ENCODE assay signal across 8 cellular contexts in genomic region chr7:151351967-151352366, GRCh38.
A peak's percentile ranks its signal among the peaks of the same experiment; 100 is the strongest.
DNase-seq lines count a peak whose midpoint lies in the region; ATAC-seq lines count a peak whose summit lies in the region.

No MANE protein-coding gene starts in this region.

- peak; percentile 28 for ATAC-seq in GM21619 (IDR thresholded peaks at IDR 0.05; ENCODE audit: unreplicated experiment)
- peak; percentile 48 for ATAC-seq in activated naive CD8-positive, alpha-beta T cell treated with anti-CD3 and anti-CD28 coated beads, Interleukin-2, amount 50 U/mL, for 24 hours
- peak; percentile 54 for ATAC-seq in stimulated activated memory B cell treated with anti-CD40 and anti-IgM and Interleukin-4, amounts not matched to agents 10 μg/mL and 1 μg/mL and 100 μg/mL, for 72 hours

- H3K36me3 Mint-ChIP-seq in activated naive CD8-positive, alpha-beta T cell treated with anti-CD3 and anti-CD28 coated beads, Interleukin-2, amount 50 U/mL, for 24 hours (ENCODE audit: low read depth): peaks cover 35% of the 10 kb centered on the region
- H3K36me3 Mint-ChIP-seq in stimulated activated memory B cell treated with anti-CD40 and anti-IgM and Interleukin-4, amounts not matched to agents 10 μg/mL and 1 μg/mL and 100 μg/mL, for 72 hours: peaks cover 44% of the 10 kb centered on the region

- H3K27me3 Mint-ChIP-seq in activated naive CD8-positive, alpha-beta T cell treated with anti-CD3 and anti-CD28 coated beads, Interleukin-2, amount 50 U/mL, for 24 hours: no peaks in the 10 kb centered on the region
- no peaks in the 10 kb centered on the region for H3K27me3 Mint-ChIP-seq in stimulated activated memory B cell treated with anti-CD40 and anti-IgM and Interleukin-4, amounts not matched to agents 10 μg/mL and 1 μg/mL and 100 μg/mL, for 72 hours

- H3K4me1 Mint-ChIP-seq in activated naive CD8-positive, alpha-beta T cell treated with anti-CD3 and anti-CD28 coated beads, Interleukin-2, amount 50 U/mL, for 24 hours: peaks cover 49% of the 10 kb centered on the region
- H3K4me1 Mint-ChIP-seq in stimulated activated memory B cell treated with anti-CD40 and anti-IgM and Interleukin-4, amounts not matched to agents 10 μg/mL and 1 μg/mL and 100 μg/mL, for 72 hours: peaks cover 48% of the 10 kb centered on the region

- peak overlapping the region; percentile 87 for H3K27ac Mint-ChIP-seq in activated naive CD8-positive, alpha-beta T cell treated with anti-CD3 and anti-CD28 coated beads, Interleukin-2, amount 50 U/mL, for 24 hours
- H3K27ac Mint-ChIP-seq in stimulated activated memory B cell treated with anti-CD40 and anti-IgM and Interleukin-4, amounts not matched to agents 10 μg/mL and 1 μg/mL and 100 μg/mL, for 72 hours: peak overlapping the region; percentile 93

- peak overlapping the region; percentile 56 for H3K4me3 Mint-ChIP-seq in activated naive CD8-positive, alpha-beta T cell treated with anti-CD3 and anti-CD28 coated beads, Interleukin-2, amount 50 U/mL, for 24 hours
- H3K4me3 Mint-ChIP-seq in stimulated activated memory B cell treated with anti-CD40 and anti-IgM and Interleukin-4, amounts not matched to agents 10 μg/mL and 1 μg/mL and 100 μg/mL, for 72 hours: peak overlapping the region; percentile 57

- DNase-seq in T follicular helper cell (ENCODE audit: low read depth) (peak; percentile 45), DMS 273 (lab: John Stamatoyannopoulos, UW; ENCODE audit: unreplicated experiment) (no peak), NCI-H524 (lab: John Stamatoyannopoulos, UW) (no peak), NCI-H82 treated with DMSO at 0.1 percent for 48 hours (lab: John Stamatoyannopoulos, UW; ENCODE audit: unreplicated experiment) (no peak), COR-L47 (lab: John Stamatoyannopoulos, UW) (no peak)
- DNase-seq in activated naive CD8-positive, alpha-beta T cell treated with anti-CD3 and anti-CD28 coated beads, Interleukin-2, amount 50 U/mL, for 24 hours: peak; percentile 55

- H3K9me3 Mint-ChIP-seq in activated naive CD8-positive, alpha-beta T cell treated with anti-CD3 and anti-CD28 coated beads, Interleukin-2, amount 50 U/mL, for 24 hours: no peaks in the 10 kb centered on the region
- H3K9me3 Mint-ChIP-seq in stimulated activated memory B cell treated with anti-CD40 and anti-IgM and Interleukin-4, amounts not matched to agents 10 μg/mL and 1 μg/mL and 100 μg/mL, for 72 hours: no peaks in the 10 kb centered on the region

Comparison
In these comparisons a context has a peak if more than half of its experiments do, and no peak if none do; other contexts are left out.
1. DNase-seq: peak in T follicular helper cell (single experiment) and activated naive CD8-positive, alpha-beta T cell treated with anti-CD3 and anti-CD28 coated beads, Interleukin-2, amount 50 U/mL, for 24 hours (single experiment); none in DMS 273 (single experiment), NCI-H524 (0 of 2), NCI-H82 treated with DMSO at 0.1 percent for 48 hours (single experiment) and COR-L47 (single experiment).
2. Peak in every context shown above with its lines, with median percentiles within 50 percentile points of each other: ATAC-seq.